8 cellular contexts compared by ENCODE assay signal in the genomic region with DNA sequence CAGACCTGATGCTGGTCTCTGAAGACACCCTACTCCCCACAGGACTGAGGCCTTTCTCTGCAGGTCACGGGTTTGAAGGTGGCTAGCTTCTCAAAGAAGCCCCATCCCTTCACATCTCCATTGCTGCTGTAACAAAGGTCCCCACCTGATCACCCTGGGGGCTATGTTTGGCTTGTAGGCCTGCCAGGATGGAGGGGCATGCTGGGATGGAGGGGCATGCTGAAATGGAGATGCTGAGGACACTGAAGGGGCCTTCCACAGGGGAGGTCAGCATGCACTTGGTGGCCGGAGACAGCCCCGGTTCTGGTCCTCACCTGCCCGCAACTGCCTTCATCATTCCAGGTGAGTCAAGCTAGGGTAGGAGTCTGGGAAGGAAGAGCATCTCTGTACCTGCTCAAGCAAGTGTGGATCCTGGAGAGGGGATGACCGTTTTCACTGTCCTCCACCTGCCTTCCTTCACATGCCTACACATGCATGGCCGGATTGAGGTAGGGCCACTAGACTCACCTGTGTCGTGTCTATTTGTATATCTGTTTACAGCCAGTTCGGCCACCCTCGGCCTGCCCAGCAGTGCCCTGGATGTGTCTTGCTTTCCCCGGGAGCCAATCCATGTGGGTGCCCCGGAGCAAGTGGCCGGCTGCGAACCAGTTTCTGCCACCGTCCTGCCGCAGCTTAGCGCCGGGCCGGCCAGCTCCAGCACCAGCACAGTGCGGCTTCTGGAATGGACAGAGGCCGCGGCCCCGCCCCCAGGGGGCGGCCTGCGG. TPM values are rescaled to one million over a fixed set of nuclear protein-coding genes. Genes with fewer than 3 reads are reported as not detected.
DNase-seq lines count a peak whose midpoint lies in the region; FAIRE-seq and TF ChIP-seq lines count a peak whose summit lies in the region.

No MANE protein-coding gene starts in this region.

- TF ChIP-seq CTCF in osteoblast (IDR thresholded peaks at IDR 0.05; ENCODE audit: extremely low read depth, low read depth, low read length) = no peak

- peak overlapping the region; percentile 88 for H2AFZ ChIP-seq in osteoblast (ENCODE audit: low read length)

- peak; percentile 46 for DNase-seq in osteoblast (ENCODE audit: insufficient read length, low spot score, missing footprints)
- no peak for DNase-seq in NCI-H1417 (lab: John Stamatoyannopoulos, UW)
- DNase-seq in DMS114 treated with DMSO at 0.1 percent for 48 hours (lab: John Stamatoyannopoulos, UW; ENCODE audit: unreplicated experiment) = no peak
- no peak for DNase-seq in GM19239 (ENCODE audit: insufficient read length, low spot score)
- no peak for DNase-seq in amygdala (lab: John Stamatoyannopoulos, UW)

- H3K36me3 ChIP-seq in ES-I3 (ENCODE audit: insufficient read depth, low read length) (peaks cover 3% of the 10 kb centered on the region; the same call in 1 of the 2 replicates), HUES64 (ENCODE audit: insufficient read depth, low read length) (peaks cover 15% of the 10 kb centered on the region), endocrine pancreas (ENCODE audit: control insufficient read depth, insufficient read depth, low read length) (no peaks in the 10 kb centered on the region), osteoblast (ENCODE audit: insufficient read depth, low read length) (no peaks in the 10 kb centered on the region)

- H3K9ac ChIP-seq in ES-I3 (ENCODE audit: low read depth, low read length) (peak overlapping the region; percentile 52), HUES64 (ENCODE audit: low read depth, low read length) (peak overlapping the region; percentile 66), endocrine pancreas (ENCODE audit: control insufficient read depth, insufficient read depth, low read length) (no peak overlapping the region)

- H3K27ac ChIP-seq in HUES64 (ENCODE audit: low read depth, low read length) (peak overlapping the region; percentile 41; the same call in 1 of the 2 replicates), osteoblast (ENCODE audit: low read depth, low read length) (no peak overlapping the region)

- no peaks in the 10 kb centered on the region for H3K79me2 ChIP-seq in osteoblast (ENCODE audit: insufficient read depth, low read length)

- no peaks in the 10 kb centered on the region for H4K20me1 ChIP-seq in osteoblast (ENCODE audit: insufficient read depth, low read length)

- WGBS in HUES64 = 62% methylated on average over 24 of the region's 24 CpGs

- H3K9me3 ChIP-seq in ES-I3 (ENCODE audit: control insufficient read depth, insufficient read depth, low read length) = no peaks in the 10 kb centered on the region
- no peaks in the 10 kb centered on the region for H3K9me3 ChIP-seq in HUES64 (ENCODE audit: insufficient read depth, low read depth, low read length)
- no peaks in the 10 kb centered on the region for H3K9me3 ChIP-seq in endocrine pancreas (ENCODE audit: control insufficient read depth, low read length)
- H3K9me3 ChIP-seq in osteoblast (ENCODE audit: low read depth, low read length) = no peaks in the 10 kb centered on the region

- H3K4me1 ChIP-seq in ES-I3 (ENCODE audit: insufficient read depth, low read length) = peaks cover 4% of the 10 kb centered on the region; the same call in 1 of the 2 replicates
- 0 out of 2 replicates have a peak, but pooled peaks cover under 1% of the 10 kb centered on the region for H3K4me1 ChIP-seq in HUES64 (ENCODE audit: insufficient read depth, low read length)
- no peaks in the 10 kb centered on the region for H3K4me1 ChIP-seq in endocrine pancreas (ENCODE audit: control insufficient read depth, insufficient read depth, low read length)
- peaks cover 5% of the 10 kb centered on the region for H3K4me1 ChIP-seq in osteoblast (ENCODE audit: insufficient read depth, low read length)

- H3K4me2 ChIP-seq in osteoblast (ENCODE audit: insufficient read depth, low read length) = peak overlapping the region; percentile 86

- H3K4me3 ChIP-seq in HUES64 (ENCODE audit: low read length) (peak overlapping the region; percentile 74), endocrine pancreas (ENCODE audit: control insufficient read depth, insufficient read depth, low read length) (peak overlapping the region; percentile 7), osteoblast (ENCODE audit: insufficient read depth, low read length) (peak overlapping the region; percentile 77)

- H3K27me3 ChIP-seq in HUES64 (ENCODE audit: insufficient read depth, low read length) = no peaks in the 10 kb centered on the region
- H3K27me3 ChIP-seq in endocrine pancreas (ENCODE audit: control insufficient read depth, insufficient read depth, low read length) = no peaks in the 10 kb centered on the region
- peaks cover 6% of the 10 kb centered on the region for H3K27me3 ChIP-seq in osteoblast (ENCODE audit: insufficient read depth, low read length)

- FAIRE-seq in GM19239 (lab: Jason Lieb, UNC) = no peak

RNA-seq across cellular contexts. Expression of a gene that starts 6.0 kb away (rescaled TPM):
- polyA plus RNA-seq in HUES64 (2013, experiment 1 of 2) = 3.9 TPM
- polyA plus RNA-seq in HUES64 (2013, experiment 2 of 2) = 6.0 TPM
- total RNA-seq in osteoblast = 5.6 and 9.8 TPM in 2 replicates

RNA-seq across cellular contexts. Expression of a gene that starts 45.3 kb away (rescaled TPM):
- polyA plus RNA-seq in HUES64 (2013, experiment 1 of 2) = not detected
- polyA plus RNA-seq in HUES64 (2013, experiment 2 of 2) = 0.57 TPM
- total RNA-seq in osteoblast = under 0.01 and 0.29 TPM in 2 replicates

RNA-seq across cellular contexts. Expression of a gene that starts 55.8 kb away (rescaled TPM):
- 136 TPM for polyA plus RNA-seq in HUES64 (2013, experiment 1 of 2)
- 121 TPM for polyA plus RNA-seq in HUES64 (2013, experiment 2 of 2)
- total RNA-seq in osteoblast = 70.1 and 81.1 TPM in 2 replicates

Comparison
In these comparisons a context has a peak if more than half of its experiments do, and no peak if none do; other contexts are left out.
1. H3K4me3 ChIP-seq: peak in every context shown above with its lines; median percentile 77 in osteoblast; 74 in HUES64; 7 in endocrine pancreas.